ENCODE assay signal across 10 cellular contexts in genomic region chr10:21888959-21889358, GRCh38.
A peak's percentile ranks its signal among the peaks of the same experiment; 100 is the strongest.
DNase-seq lines count a peak whose midpoint lies in the region; ATAC-seq lines count a peak whose summit lies in the region.
"Had no signal": no experiment of that assay in that cellular context is flagged by ENCODE, and none has a peak within 500 bp of the region (broad histone marks: within the 10 kb centered on the region; RNA-seq: fewer than 3 reads in every experiment).

No MANE protein-coding gene starts in this region.

- ATAC-seq in GM18498 (IDR thresholded peaks at IDR 0.05; ENCODE audit: unreplicated experiment) = peak; percentile 96
- peak; percentile 98 for ATAC-seq in GM19455 (IDR thresholded peaks at IDR 0.05; ENCODE audit: unreplicated experiment)
- ATAC-seq in HG03103 (IDR thresholded peaks at IDR 0.05; ENCODE audit: low read depth, unreplicated experiment) = peak; percentile 96
- ATAC-seq: esophagus mucosa had no signal

- DNase-seq in activated gamma-delta T cell treated with anti-CD3 and anti-CD28 coated beads, Interleukin-2, amount 50 U/mL, for 16 hours (ENCODE audit: low read depth) = peak; percentile 7
- no peak for DNase-seq in NOMO-1 treated with dmso at 0.1 percent for 144 hours (lab: John Stamatoyannopoulos, UW; ENCODE audit: unreplicated experiment)
- no peak for DNase-seq in AG08395 (ENCODE audit: low spot score)
- DNase-seq in NCI-H2196 (lab: John Stamatoyannopoulos, UW; ENCODE audit: unreplicated experiment) = no peak
- no peak for DNase-seq in OCI-M2 (lab: John Stamatoyannopoulos, UW; ENCODE audit: unreplicated experiment)
- DNase-seq: NCI-H2171 had no signal
